10 cellular contexts compared by ENCODE assay signal in the genomic region with DNA sequence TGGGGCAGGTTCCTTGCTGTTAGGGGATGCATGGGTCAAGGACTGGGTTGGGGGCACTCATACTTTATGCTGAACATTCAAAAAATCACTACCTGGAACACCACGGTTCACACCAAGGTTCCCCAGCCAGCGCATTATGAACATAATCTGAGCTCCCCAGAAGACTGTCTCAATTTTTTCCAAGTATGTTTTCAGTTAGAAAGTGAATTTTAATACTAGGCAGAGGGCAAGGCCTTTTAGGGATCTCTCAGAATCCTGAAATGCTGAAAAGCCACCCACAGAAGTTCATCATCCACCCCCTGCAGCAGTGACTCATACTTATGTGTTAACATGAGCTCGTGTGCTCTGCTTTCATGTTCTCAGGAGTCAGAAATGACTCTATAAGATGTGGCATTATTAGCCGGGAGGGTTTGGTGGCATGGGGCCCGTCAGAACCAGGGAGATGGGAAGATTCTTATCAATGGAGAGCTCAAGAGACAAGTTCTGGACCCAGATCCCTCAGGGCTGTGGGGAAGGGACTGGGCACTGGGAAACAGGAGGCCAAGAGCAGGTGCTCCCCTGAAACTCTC.
A peak's percentile ranks its signal among the peaks of the same experiment; 100 is the strongest.
DNase-seq lines count a peak whose midpoint lies in the region; ATAC-seq and TF ChIP-seq lines count a peak whose summit lies in the region.
"Had no signal": no experiment of that assay in that cellular context is flagged by ENCODE, and none has a peak within 500 bp of the region (broad histone marks: within the 10 kb centered on the region; RNA-seq: fewer than 3 reads in every experiment).

No MANE protein-coding gene starts in this region.

- TF ChIP-seq EP300 in sigmoid colon (IDR thresholded peaks at IDR 0.05), result no peak

- H3K36me3 ChIP-seq in PC-3 (ENCODE audit: low read depth, low read length) (no peaks in the 10 kb centered on the region), sigmoid colon (no peaks in the 10 kb centered on the region)
- H3K36me3 ChIP-seq: SJCRH30 had no signal

- CTCF ChIA-PET in PC-3 (lab: Charles Lee), result interaction anchor here (0.6 to 1.8 kb wide), 8 partner anchors 9 to 795 kb away, joined by 3 to 15 read pairs (median 4); no protein-coding TSS in a partner anchor

- H3K9ac ChIP-seq in PC-3 (ENCODE audit: low read length), result no peak overlapping the region; the same call in 1 of the 2 replicates

- TF ChIP-seq CTCF in PC-3 (conservative IDR thresholded peaks at IDR 0.05; ENCODE audit: low read depth, low read length), result no peak
- TF ChIP-seq CTCF in sigmoid colon (IDR thresholded peaks at IDR 0.05), result no peak

- H3K27me3 ChIP-seq in PC-3 (ENCODE audit: low read length) (no peaks in the 10 kb centered on the region), sigmoid colon (no peaks in the 10 kb centered on the region)
- H3K27me3 ChIP-seq: SJCRH30, testis had no signal

- intact Hi-C loops in PC-3 (cut with micrococcal nuclease) (loop anchor here (1.0 kb wide), 2 partner anchors 9 to 12 kb away; no protein-coding TSS in a partner anchor), sigmoid colon (cut with DNase I) (no loop called here)

- no TSS peak for BruUV-seq in PC-3 (replicated peaks; lab: Mats Ljungman, UMichigan)

- peaks cover 15% of the 10 kb centered on the region for H3K4me1 ChIP-seq in PC-3 (ENCODE audit: insufficient read depth, low read length)
- no peaks in the 10 kb centered on the region for H3K4me1 ChIP-seq in sigmoid colon

- ATAC-seq in PC-3 (peak; percentile 97), HG02571 (IDR thresholded peaks at IDR 0.05; ENCODE audit: unreplicated experiment) (no peak)

- H3K27ac ChIP-seq in PC-3 (ENCODE audit: low read length), result peak overlapping the region; percentile 34
- H3K27ac ChIP-seq in sigmoid colon, result no peak overlapping the region
- H3K27ac ChIP-seq: SJCRH30, testis had no signal

- no peak for TF ChIP-seq POLR2A in sigmoid colon (IDR thresholded peaks at IDR 0.05)

- peak overlapping the region; percentile 13 for H3K4me2 ChIP-seq in PC-3 (ENCODE audit: low read length)

- no peaks in the 10 kb centered on the region for H3K9me2 ChIP-seq in PC-3 (replicated peaks; ENCODE audit: low read length)

- H2AFZ ChIP-seq in PC-3 (ENCODE audit: low read length), result peak overlapping the region; percentile 5

- H3F3A ChIP-seq in PC-3 (ENCODE audit: low read length, unreplicated experiment), result no peaks in the 10 kb centered on the region

- H4K20me1 ChIP-seq in PC-3 (ENCODE audit: low read length), result no peaks in the 10 kb centered on the region

- POLR2A ChIA-PET in PC-3 (lab: Charles Lee; ENCODE audit: unreplicated experiment), result interaction anchor here (0.6 to 1.2 kb wide), 5 partner anchors 9 to 1362 kb away, joined by 3 to 9 read pairs (median 4); no protein-coding TSS in a partner anchor

- H3K9me3 ChIP-seq in PC-3 (ENCODE audit: low read length) (no peaks in the 10 kb centered on the region; the same call in 1 of the 2 replicates), sigmoid colon (peaks cover 0 to 4% (median 0%) of the 10 kb centered on the region in 4 donors)
- H3K9me3 ChIP-seq: SJCRH30, testis had no signal

- H3K4me3 ChIP-seq in PC-3 (ENCODE audit: low read length), result no peak overlapping the region
- H3K4me3 ChIP-seq in sigmoid colon, result no peak overlapping the region
- H3K4me3 ChIP-seq: SJCRH30, testis had no signal

- H3K79me2 ChIP-seq in PC-3 (ENCODE audit: low read length), result no peaks in the 10 kb centered on the region

- DNase-seq in ELR (ENCODE audit: low read depth), result peak; percentile 93
- peak; percentile 100 for DNase-seq in PC-3
- DNase-seq in amniotic epithelial cell (ENCODE audit: low read depth), result peak; percentile 78
- DNase-seq in sigmoid colon, result peak; percentile 15
- DNase-seq in GOT3 (lab: John Stamatoyannopoulos, UW), result no peak
- DNase-seq in NCI-H128 (lab: John Stamatoyannopoulos, UW; ENCODE audit: unreplicated experiment), result no peak
- no peak for DNase-seq in NCI-H2081 (lab: John Stamatoyannopoulos, UW)
- DNase-seq: testis had no signal

- 74 to 76% methylated on average over 5 of the region's 5 CpGs for WGBS in sigmoid colon, 2 donors

Comparison
In these comparisons a context has a peak if more than half of its experiments do, and no peak if none do; other contexts are left out.
1. DNase-seq: peak in ELR (single experiment), PC-3 (single experiment), amniotic epithelial cell (single experiment) and sigmoid colon (single experiment); none in GOT3 (single experiment), NCI-H128 (single experiment) and NCI-H2081 (0 of 2).